Comparison of ENCODE assay signal across 19 cellular contexts in the genomic region with DNA sequence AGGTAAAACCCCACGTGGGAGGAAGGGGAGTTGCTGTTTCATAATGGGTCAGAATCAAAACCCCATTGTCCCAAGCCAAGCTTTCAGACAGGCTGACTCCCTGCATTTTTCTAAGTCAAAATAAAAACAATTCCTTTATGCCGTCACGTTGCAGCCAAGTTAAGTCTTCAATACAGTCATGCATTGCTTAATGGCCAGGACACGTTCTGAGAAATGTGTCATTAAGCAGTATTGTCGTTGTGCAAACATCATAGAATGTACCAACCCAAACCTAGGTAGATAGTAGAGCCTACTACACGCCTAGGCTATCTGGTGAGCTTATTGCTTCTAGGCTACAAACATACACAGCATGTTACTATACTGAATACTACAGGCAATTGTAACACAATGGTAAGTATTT.
DNase-seq lines count a peak whose midpoint lies in the region; ATAC-seq and TF ChIP-seq lines count a peak whose summit lies in the region.
"Had no signal": no experiment of that assay in that cellular context is flagged by ENCODE, and none has a peak within 500 bp of the region (broad histone marks: within the 10 kb centered on the region; RNA-seq: fewer than 3 reads in every experiment).

No MANE protein-coding gene starts in this region.

- H3K4me3 ChIP-seq in fibroblast of mammary gland (ENCODE audit: control insufficient read depth, low read depth, low read length) (no peak overlapping the region), testis (no peak overlapping the region)

- peak; percentile 32 for ATAC-seq in sciatic nerve
- ATAC-seq in HG03442 (IDR thresholded peaks at IDR 0.05; ENCODE audit: unreplicated experiment): no peak
- no peak for ATAC-seq in GM18502 (IDR thresholded peaks at IDR 0.05; ENCODE audit: poor library complexity, unreplicated experiment)
- ATAC-seq: left cardiac atrium, right cardiac atrium had no signal

- H3K4me1 ChIP-seq in testis: no peaks in the 10 kb centered on the region

- DNase-seq in GM04503 (ENCODE audit: low read depth) (peak; percentile 74), fibroblast of mammary gland (ENCODE audit: low read depth) (peak; percentile 57), sciatic nerve (ENCODE audit: low spot score) (no peak), testis (no peak)
- DNase-seq in activated effector memory CD4-positive, alpha-beta T cell treated with Interleukin-2 at 50 U/mL for 16 hours: no peak
- DNase-seq: activated CD4-positive, alpha-beta T cell treated with anti-CD3 and anti-CD28 coated beads for 48 hours; activated T-cell treated with anti-CD3 and anti-CD28 coated beads for 4 hours; hippocampal formation; left cardiac atrium; midbrain; NCI-H526; OCI-M1; right cardiac atrium; SK-N-SH; stimulated activated CD4-positive, alpha-beta T cell treated with anti-CD3 and anti-CD28 coated beads, Interleukin-1b, Interleukin-23, amount 100 ng/mL, for 48 hours had no signal

- H3K27me3 ChIP-seq in testis: no peaks in the 10 kb centered on the region
- H3K27me3 ChIP-seq: neutrophil had no signal

- WGBS in testis, 2 donors: 78 to 83% methylated on average over 6 of the region's 6 CpGs

- no peak for TF ChIP-seq POLR2A in testis (IDR thresholded peaks at IDR 0.05)

- H3K9me3 ChIP-seq in testis: no peaks in the 10 kb centered on the region
- H3K9me3 ChIP-seq: neutrophil, SK-N-SH had no signal

- H3K36me3 ChIP-seq in testis (ENCODE audit: low read depth, missing control alignments): no peaks in the 10 kb centered on the region
- H3K36me3 ChIP-seq: neutrophil had no signal

- H3K27ac ChIP-seq in VCaP (peak overlapping the region; percentile 73), testis (no peak overlapping the region)
- H3K27ac ChIP-seq: neutrophil had no signal

- intact Hi-C loops in sciatic nerve (cut with DNase I): no loop called here
- intact Hi-C loops in testis (cut with DNase I; ENCODE audit: low total_unique reads): no loop called here

- TF ChIP-seq CTCF in VCaP (conservative IDR thresholded peaks at IDR 0.05) (no peak), fibroblast of mammary gland (conservative IDR thresholded peaks at IDR 0.05; ENCODE audit: control insufficient read depth, insufficient read depth, low read depth, low read length) (no peak), testis (IDR thresholded peaks at IDR 0.05) (no peak)

Comparison
In these comparisons a context has a peak if more than half of its experiments do, and no peak if none do; other contexts are left out.
1. DNase-seq: peak in GM04503 (single experiment) and fibroblast of mammary gland (single experiment); none in sciatic nerve (single experiment), activated effector memory CD4-positive, alpha-beta T cell treated with Interleukin-2 at 50 U/mL for 16 hours (single experiment) and testis (single experiment).